16 cellular contexts compared by ENCODE assay signal in the genomic region with DNA sequence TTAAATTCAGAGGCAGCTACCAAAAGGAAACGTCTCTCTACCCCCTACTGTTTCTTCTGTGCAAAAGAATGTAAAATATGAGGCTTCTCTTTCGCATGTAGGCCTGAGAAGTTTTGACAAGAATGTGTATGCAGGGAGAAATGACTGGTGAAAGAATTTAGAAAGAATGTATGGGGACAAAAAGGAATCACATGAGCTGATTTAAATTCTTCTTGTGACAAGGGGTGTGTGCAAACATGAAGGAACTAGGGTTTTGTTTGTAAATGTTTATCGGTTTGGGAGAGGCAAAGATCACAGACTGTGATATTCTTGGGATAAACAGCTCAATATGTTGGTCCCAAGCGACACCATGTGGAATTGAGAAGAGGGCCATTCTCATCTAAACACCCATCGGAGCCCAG.
DNase-seq lines count a peak whose midpoint lies in the region; ATAC-seq, FAIRE-seq and TF ChIP-seq lines count a peak whose summit lies in the region.
"Had no signal": no experiment of that assay in that cellular context is flagged by ENCODE, and none has a peak within 500 bp of the region (broad histone marks: within the 10 kb centered on the region; RNA-seq: fewer than 3 reads in every experiment).

No MANE protein-coding gene starts in this region.

- H4K20me1 ChIP-seq in GM23338 (replicated peaks; ENCODE audit: insufficient read depth): no peaks in the 10 kb centered on the region

- FAIRE-seq in GM12891 (lab: Jason Lieb, UNC): no peak

- no peak overlapping the region for H3K4me3 ChIP-seq in GM23338
- peak overlapping the region; percentile 55 for H3K4me3 ChIP-seq in SK-N-MC
- no peak overlapping the region for H3K4me3 ChIP-seq in iPS DF 6.9 (ENCODE audit: low read length)
- H3K4me3 ChIP-seq: spleen had no signal

- peak overlapping the region; percentile 23; the same call in 2 of the 3 replicates for H3K4me3 Mint-ChIP-seq in GM23338
- H3K4me3 Mint-ChIP-seq: activated CD4-positive, alpha-beta T cell treated with anti-CD3 and anti-CD28 coated beads, Interleukin-2, amount 10 ng/mL, durations not matched to agents 7 days and 5 days; brain; effector memory CD8-positive, alpha-beta T cell had no signal

- DNase-seq in GM23338 (ENCODE audit: low spot score): peak; percentile 93
- DNase-seq in SK-N-MC (ENCODE audit: low read depth, low spot score): peak; percentile 77
- DNase-seq in iPS DF 6.9 (ENCODE audit: low read depth, low spot score): peak; percentile 37
- peak; percentile 3 for DNase-seq in smooth muscle cell of the brain vasculature (ENCODE audit: low read depth, low spot score)
- no peak for DNase-seq in NOMO-1 treated with dmso at 0.1 percent for 144 hours (lab: John Stamatoyannopoulos, UW; ENCODE audit: unreplicated experiment)
- no peak for DNase-seq in left ventricle myocardium superior
- DNase-seq in GM12891 (ENCODE audit: insufficient read length, low spot score): no peak
- DNase-seq: activated CD4-positive, alpha-beta T cell treated with anti-CD3 and anti-CD28 coated beads, Interleukin-2, amount 10 ng/mL, durations not matched to agents 7 days and 5 days; effector memory CD8-positive, alpha-beta T cell; KBM-7; NCI-H187; NCI-H524 treated with DMSO at 0.1 percent for 48 hours; nucleus accumbens; spleen; T-helper 9 cell had no signal

- H3K36me3 Mint-ChIP-seq in GM23338 (ENCODE audit: low read depth): peaks cover 4% of the 10 kb centered on the region; the same call in 1 of the 3 replicates
- H3K36me3 Mint-ChIP-seq: brain had no signal

- H3K9me3 ChIP-seq in SK-N-MC (ENCODE audit: low read depth, low read length): no peaks in the 10 kb centered on the region
- no peaks in the 10 kb centered on the region for H3K9me3 ChIP-seq in iPS DF 6.9 (ENCODE audit: control insufficient read depth, insufficient read depth, low read length)
- H3K9me3 ChIP-seq: spleen had no signal

- H3K27me3 ChIP-seq in GM23338 (ENCODE audit: insufficient read depth): no peaks in the 10 kb centered on the region
- no peaks in the 10 kb centered on the region for H3K27me3 ChIP-seq in iPS DF 6.9 (ENCODE audit: control insufficient read depth, insufficient read depth, low read length)
- H3K27me3 ChIP-seq: spleen had no signal

- ATAC-seq in GM23338 (peak; percentile 64), left ventricle myocardium superior (no peak)
- ATAC-seq: effector memory CD8-positive, alpha-beta T cell had no signal

- no peaks in the 10 kb centered on the region for H3K36me3 ChIP-seq in GM23338 (ENCODE audit: insufficient read depth)
- H3K36me3 ChIP-seq in SK-N-MC (ENCODE audit: insufficient read depth, low read length): no peaks in the 10 kb centered on the region
- no peaks in the 10 kb centered on the region for H3K36me3 ChIP-seq in iPS DF 6.9 (ENCODE audit: control insufficient read depth, insufficient read depth, low read length)
- H3K36me3 ChIP-seq: spleen had no signal

- WGBS in iPS DF 6.9 (ENCODE audit: insufficient coverage, insufficient read length): no CpG with 5 or more reads among the region's 5 CpGs

- H3K9me2 ChIP-seq in GM23338 (ENCODE audit: insufficient read depth): peaks cover 12% of the 10 kb centered on the region; the same call in 1 of the 2 replicates

- peak overlapping the region; percentile 93 for H3K27ac Mint-ChIP-seq in GM23338
- H3K27ac Mint-ChIP-seq: activated CD4-positive, alpha-beta T cell treated with anti-CD3 and anti-CD28 coated beads, Interleukin-2, amount 10 ng/mL, durations not matched to agents 7 days and 5 days; brain; effector memory CD8-positive, alpha-beta T cell had no signal

- peaks cover 13% of the 10 kb centered on the region for H3K4me1 ChIP-seq in GM23338 (ENCODE audit: insufficient read depth)
- peaks cover 4% of the 10 kb centered on the region; the same call in 1 of the 2 replicates for H3K4me1 ChIP-seq in iPS DF 6.9 (ENCODE audit: control insufficient read depth, insufficient read depth, low read length)
- H3K4me1 ChIP-seq: spleen had no signal

- H3F3A ChIP-seq in GM23338 (replicated peaks; ENCODE audit: low read depth): no peaks in the 10 kb centered on the region

- H3K79me2 ChIP-seq in GM23338 (replicated peaks; ENCODE audit: insufficient read depth): no peaks in the 10 kb centered on the region

- peaks cover 3% of the 10 kb centered on the region for H3K27me3 Mint-ChIP-seq in GM23338 (ENCODE audit: insufficient read depth, low read depth, poor library complexity)
- H3K27me3 Mint-ChIP-seq: activated CD4-positive, alpha-beta T cell treated with anti-CD3 and anti-CD28 coated beads, Interleukin-2, amount 10 ng/mL, durations not matched to agents 7 days and 5 days; effector memory CD8-positive, alpha-beta T cell had no signal

- no peak overlapping the region for H3K4me2 ChIP-seq in GM23338

- no peaks in the 10 kb centered on the region; the same call in 2 of the 3 replicates for H3K9me3 Mint-ChIP-seq in GM23338
- H3K9me3 Mint-ChIP-seq: activated CD4-positive, alpha-beta T cell treated with anti-CD3 and anti-CD28 coated beads, Interleukin-2, amount 10 ng/mL, durations not matched to agents 7 days and 5 days; brain had no signal

- peak overlapping the region; percentile 94 for H3K27ac ChIP-seq in GM23338 (ENCODE audit: low read depth)
- peak overlapping the region; percentile 98 for H3K27ac ChIP-seq in SK-N-MC
- no peak overlapping the region for H3K27ac ChIP-seq in iPS DF 6.9 (ENCODE audit: low read length)
- H3K27ac ChIP-seq: spleen had no signal

- TF ChIP-seq CTCF in GM23338 (conservative IDR thresholded peaks at IDR 0.05; ENCODE audit: low read depth in 2 of 2): peak in 1 of 2 experiments; percentile 54; a peak in 2 of 4 replicates

- H3K9ac ChIP-seq in SK-N-MC (ENCODE audit: insufficient read length): peak overlapping the region; percentile 62

- no peak overlapping the region for H2AFZ ChIP-seq in GM23338

- peaks cover 31% of the 10 kb centered on the region for H3K4me1 Mint-ChIP-seq in GM23338
- H3K4me1 Mint-ChIP-seq: activated CD4-positive, alpha-beta T cell treated with anti-CD3 and anti-CD28 coated beads, Interleukin-2, amount 10 ng/mL, durations not matched to agents 7 days and 5 days; brain had no signal

- no peak for TF ChIP-seq POLR2A in GM12891 (IDR thresholded peaks at IDR 0.05; ENCODE audit: low read depth, low read length)

- intact Hi-C loops in left ventricle myocardium superior (cut with micrococcal nuclease): no loop called here

TF ChIP-seq in GM23338, 12 proteins besides CTCF, POLR2A, EP300 and RAD21 (continues in another document):
- no peak for TF ChIP-seq JUNB (IDR thresholded peaks at IDR 0.05; ENCODE audit: unreplicated experiment)
- TF ChIP-seq ZNF331 (CRISPR knock-in tag; IDR thresholded peaks at IDR 0.05; ENCODE audit: low read depth): no peak
- TF ChIP-seq CREB1 (CRISPR knock-in tag; IDR thresholded peaks at IDR 0.05; ENCODE audit: low read depth): no peak
- no peak for TF ChIP-seq EZH2phosphoT487 (IDR thresholded peaks at IDR 0.05; ENCODE audit: unreplicated experiment)
- no peak for TF ChIP-seq ZNF114 (CRISPR knock-in tag; IDR thresholded peaks at IDR 0.05)

TF ChIP-seq in GM12891, 5 proteins besides CTCF, POLR2A, EP300 and RAD21:
- no peak for TF ChIP-seq POU2F2 (IDR thresholded peaks at IDR 0.05; ENCODE audit: low read depth, low read length)
- TF ChIP-seq POLR2AphosphoS5 (IDR thresholded peaks at IDR 0.05; ENCODE audit: low read depth, low read length): no peak
- TF ChIP-seq SPI1 (IDR thresholded peaks at IDR 0.05; ENCODE audit: low read depth, low read length): no peak
- no peak for TF ChIP-seq PAX5 (IDR thresholded peaks at IDR 0.05; ENCODE audit: insufficient read depth, low read length, severe bottlenecking)
- TF ChIP-seq TAF1 (IDR thresholded peaks at IDR 0.05; ENCODE audit: low read depth, low read length): no peak

Comparison
In these comparisons a context has a peak if more than half of its experiments do, and no peak if none do; other contexts are left out.
1. DNase-seq: peak in GM23338 (single experiment), SK-N-MC (single experiment), iPS DF 6.9 (single experiment) and smooth muscle cell of the brain vasculature (single experiment); none in NOMO-1 treated with dmso at 0.1 percent for 144 hours (single experiment), left ventricle myocardium superior (single experiment) and GM12891 (single experiment).